ENCODE assay signal across 12 cellular contexts in genomic region chr2:150624001-150624401, GRCh38.
DNase-seq lines count a peak whose midpoint lies in the region; ATAC-seq and TF ChIP-seq lines count a peak whose summit lies in the region.
"Had no signal": no experiment of that assay in that cellular context is flagged by ENCODE, and none has a peak within 500 bp of the region (broad histone marks: within the 10 kb centered on the region; RNA-seq: fewer than 3 reads in every experiment).

No MANE protein-coding gene starts in this region.

- peak overlapping the region; percentile 39 for H3K4me3 ChIP-seq in Loucy (ENCODE audit: low read length, poor library complexity, severe bottlenecking)
- no peak overlapping the region for H3K4me3 ChIP-seq in dorsolateral prefrontal cortex
- H3K4me3 ChIP-seq in ovary: no peak overlapping the region
- H3K4me3 ChIP-seq: heart left ventricle, SK-N-MC had no signal

- no peak for TF ChIP-seq EP300 in ovary (IDR thresholded peaks at IDR 0.05)

- 0 out of 2 replicates have a peak, but pooled peaks cover 3% of the 10 kb centered on the region for H3F3A ChIP-seq in Loucy (ENCODE audit: low read depth)

- H2AFZ ChIP-seq in Loucy (ENCODE audit: low read length): peak overlapping the region; percentile 59

- peak overlapping the region; percentile 62 for H3K4me2 ChIP-seq in Loucy (ENCODE audit: low read depth, low read length, poor library complexity, severe bottlenecking)

- H3K79me2 ChIP-seq in Loucy (ENCODE audit: insufficient read depth, low read length): no peaks in the 10 kb centered on the region

- TF ChIP-seq CTCF in Loucy (conservative IDR thresholded peaks at IDR 0.05; ENCODE audit: low read length) (no peak), dorsolateral prefrontal cortex (IDR thresholded peaks at IDR 0.05 in 54 of 56, conservative IDR thresholded peaks at IDR 0.05 in 2 of 56; ENCODE audit: low read depth in 1 of 56, partially characterized antibody in 56 of 56) (no peak), ovary (IDR thresholded peaks at IDR 0.05) (no peak)

- 72 to 85% (median 83%) methylated on average over 5 of the region's 5 CpGs for WGBS in ovary, 3 donors

- no peaks in the 10 kb centered on the region for H4K20me1 ChIP-seq in Loucy (ENCODE audit: insufficient read depth, low read length, poor library complexity, severe bottlenecking)

- no peaks in the 10 kb centered on the region for H3K9me2 ChIP-seq in Loucy (replicated peaks; ENCODE audit: low read depth, low read length)

- no peak for TF ChIP-seq POLR2A in ovary (IDR thresholded peaks at IDR 0.05)

- peak; percentile 52 for ATAC-seq in GM19351 (IDR thresholded peaks at IDR 0.05; ENCODE audit: unreplicated experiment)
- no peak for ATAC-seq in HG02623 (IDR thresholded peaks at IDR 0.05; ENCODE audit: unreplicated experiment)

- no peak overlapping the region for H3K9ac ChIP-seq in Loucy (ENCODE audit: low read depth, low read length, poor library complexity, severe bottlenecking)

- intact Hi-C loops in dorsolateral prefrontal cortex (cut with DNase I) (no loop called here), ovary (cut with DNase I) (no loop called here)

- H3K36me3 ChIP-seq in Loucy (ENCODE audit: insufficient read depth, low read length) (no peaks in the 10 kb centered on the region), ovary (no peaks in the 10 kb centered on the region)
- H3K36me3 ChIP-seq: heart left ventricle had no signal

- H3K4me1 ChIP-seq in Loucy (ENCODE audit: insufficient read depth, low read length, poor library complexity, severe bottlenecking): peaks cover 16% of the 10 kb centered on the region
- peaks cover 10% of the 10 kb centered on the region for H3K4me1 ChIP-seq in ovary (ENCODE audit: insufficient read depth)

- peaks cover 5% of the 10 kb centered on the region; the same call in 1 of the 2 replicates for H3K9me3 ChIP-seq in Loucy (ENCODE audit: insufficient read depth, low read depth, low read length)
- H3K9me3 ChIP-seq in ovary: no peaks in the 10 kb centered on the region
- H3K9me3 ChIP-seq: heart left ventricle had no signal

- no peaks in the 10 kb centered on the region for H3K27me3 ChIP-seq in Loucy (ENCODE audit: insufficient read depth, low read length, poor library complexity, severe bottlenecking)
- H3K27me3 ChIP-seq in dorsolateral prefrontal cortex: peaks cover 0 to 30% (median 0%) of the 10 kb centered on the region in 45 donors
- H3K27me3 ChIP-seq in ovary: no peaks in the 10 kb centered on the region
- H3K27me3 ChIP-seq: heart left ventricle had no signal

- peak; percentile 8 for DNase-seq in Ammon's horn (ENCODE audit: low spot score)
- no peak for DNase-seq in epithelial cell of prostate (ENCODE audit: low read depth, low spot score)
- DNase-seq in dorsolateral prefrontal cortex: no peak
- no peak for DNase-seq in ovary
- DNase-seq in NCI-H1092 treated with DMSO at 0.1 percent for 48 hours (lab: John Stamatoyannopoulos, UW): no peak
- DNase-seq: activated CD8-positive, alpha-beta memory T cell treated with anti-CD3 and anti-CD28 coated beads for 24 hours; heart left ventricle; NCI-H1436 treated with DMSO at 0.1 percent for 48 hours had no signal

- H3K27ac ChIP-seq in epithelial cell of prostate (peak overlapping the region; percentile 88), dorsolateral prefrontal cortex (no peak overlapping the region), ovary (no peak overlapping the region)
- H3K27ac ChIP-seq: heart left ventricle, SK-N-MC had no signal
